In the genomic region with DNA sequence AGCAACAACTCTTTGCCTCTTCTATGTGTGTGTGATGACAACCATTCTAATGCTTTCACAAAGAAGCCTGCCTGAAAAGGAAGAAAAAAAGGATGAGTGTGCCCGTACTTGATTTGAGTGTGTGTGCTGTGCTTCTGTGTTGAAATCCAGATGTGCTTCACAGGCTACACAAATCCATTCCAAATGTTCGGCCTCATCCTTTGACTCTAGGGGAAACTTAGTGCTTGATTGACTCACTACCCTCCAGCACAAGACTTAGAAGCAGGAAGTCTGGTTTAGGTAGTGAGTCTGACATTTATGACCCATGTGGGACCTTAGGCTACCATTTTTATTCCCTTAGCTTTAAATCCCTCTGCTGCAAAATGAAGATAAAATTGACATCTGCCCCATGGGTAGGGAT, we compare ENCODE assay signal across 20 cellular contexts.
DNase-seq lines count a peak whose midpoint lies in the region; ATAC-seq and TF ChIP-seq lines count a peak whose summit lies in the region.
"Had no signal": no experiment of that assay in that cellular context is flagged by ENCODE, and none has a peak within 500 bp of the region (broad histone marks: within the 10 kb centered on the region; RNA-seq: fewer than 3 reads in every experiment).

No MANE protein-coding gene starts in this region.

- H3F3A ChIP-seq in GM23338 (replicated peaks; ENCODE audit: low read depth), result no peaks in the 10 kb centered on the region

- H3K9me2 ChIP-seq in GM23338 (ENCODE audit: insufficient read depth), result no peaks in the 10 kb centered on the region

- no peak overlapping the region for H3K4me3 ChIP-seq in AG10803 (ENCODE audit: low read length)
- no peak overlapping the region for H3K4me3 ChIP-seq in GM23338
- no peak overlapping the region for H3K4me3 ChIP-seq in epithelial cell of esophagus (ENCODE audit: low read length)
- no peak overlapping the region for H3K4me3 ChIP-seq in H7 (ENCODE audit: insufficient read depth, low read depth, low read length)
- H3K4me3 ChIP-seq: MG63, SJCRH30 had no signal

- intact Hi-C loops in activated CD8-positive, alpha-beta T cell treated with anti-CD3 and anti-CD28 coated beads for 36 hours (cut with micrococcal nuclease), result no loop called here

- peaks cover 6% of the 10 kb centered on the region; the same call in 2 of the 3 replicates for H3K4me1 Mint-ChIP-seq in GM23338
- H3K4me1 Mint-ChIP-seq in activated CD8-positive, alpha-beta T cell treated with anti-CD3 and anti-CD28 coated beads for 36 hours (ENCODE audit: low read depth), result no peaks in the 10 kb centered on the region
- no peaks in the 10 kb centered on the region for H3K4me1 Mint-ChIP-seq in naive thymus-derived CD8-positive, alpha-beta T cell
- H3K4me1 Mint-ChIP-seq: CD14-positive monocyte had no signal

- CTCF ChIA-PET in activated CD8-positive, alpha-beta T cell treated with anti-CD3 and anti-CD28 coated beads for 36 hours (lab: Charles Lee), result no interaction called here

- DNase-seq in AG10803 (ENCODE audit: low read depth) (peak; percentile 30), GM23338 (ENCODE audit: low spot score) (no peak), epithelial cell of esophagus (ENCODE audit: low read depth) (peak; percentile 30), foreskin keratinocyte (peak; percentile 7 to 38), KG1 (lab: John Stamatoyannopoulos, UW) (no peak), H7 (no peak)
- no peak for DNase-seq in activated CD8-positive, alpha-beta T cell treated with anti-CD3 and anti-CD28 coated beads for 36 hours
- DNase-seq in naive thymus-derived CD8-positive, alpha-beta T cell, result no peak
- DNase-seq: 8988T, Kasumi-1, MG63, NCI-H1048, NCI-H1417 treated with DMSO at 0.1 percent for 48 hours, NCI-H187 treated with DMSO at 0.1 percent for 48 hours, NCI-H2227 treated with DMSO at 0.1 percent for 48 hours, NCI-H510A, T-helper 1 cell had no signal

- H3K4me3 Mint-ChIP-seq in GM23338, result no peak overlapping the region
- H3K4me3 Mint-ChIP-seq in activated CD8-positive, alpha-beta T cell treated with anti-CD3 and anti-CD28 coated beads for 36 hours, result no peak overlapping the region
- no peak overlapping the region for H3K4me3 Mint-ChIP-seq in naive thymus-derived CD8-positive, alpha-beta T cell
- H3K4me3 Mint-ChIP-seq: CD14-positive monocyte had no signal

- no peak overlapping the region for H3K27ac Mint-ChIP-seq in GM23338
- H3K27ac Mint-ChIP-seq in activated CD8-positive, alpha-beta T cell treated with anti-CD3 and anti-CD28 coated beads for 36 hours, result no peak overlapping the region
- H3K27ac Mint-ChIP-seq in naive thymus-derived CD8-positive, alpha-beta T cell, result no peak overlapping the region
- H3K27ac Mint-ChIP-seq: CD14-positive monocyte had no signal

- H3K27me3 ChIP-seq in GM23338 (ENCODE audit: insufficient read depth) (no peaks in the 10 kb centered on the region), foreskin keratinocyte (no peaks in the 10 kb centered on the region), H7 (ENCODE audit: control insufficient read depth, insufficient read depth, low read length) (no peaks in the 10 kb centered on the region)
- H3K27me3 ChIP-seq: MG63, SJCRH30 had no signal

- no peaks in the 10 kb centered on the region for H3K36me3 ChIP-seq in GM23338 (ENCODE audit: insufficient read depth)
- H3K36me3 ChIP-seq in H7 (replicated peaks; ENCODE audit: control insufficient read depth, insufficient read depth, low read length), result no peaks in the 10 kb centered on the region
- H3K36me3 ChIP-seq: MG63, SJCRH30 had no signal

- 0 out of 2 replicates have a peak overlapping the region, but pooled peaks have one; percentile 19 for H2AFZ ChIP-seq in GM23338

- H3K27ac ChIP-seq in GM23338 (ENCODE audit: low read depth) (no peak overlapping the region), foreskin keratinocyte (no peak overlapping the region)
- H3K27ac ChIP-seq: SJCRH30 had no signal

- H3K36me3 Mint-ChIP-seq in GM23338 (ENCODE audit: low read depth), result no peaks in the 10 kb centered on the region
- no peaks in the 10 kb centered on the region for H3K36me3 Mint-ChIP-seq in activated CD8-positive, alpha-beta T cell treated with anti-CD3 and anti-CD28 coated beads for 36 hours (ENCODE audit: low read depth)
- no peaks in the 10 kb centered on the region for H3K36me3 Mint-ChIP-seq in naive thymus-derived CD8-positive, alpha-beta T cell
- H3K36me3 Mint-ChIP-seq: CD14-positive monocyte had no signal

- TF ChIP-seq CTCF in AG10803 (conservative IDR thresholded peaks at IDR 0.05; ENCODE audit: low read length) (no peak), GM23338 (conservative IDR thresholded peaks at IDR 0.05; ENCODE audit: low read depth in 2 of 2) (no peak), epithelial cell of esophagus (IDR thresholded peaks at IDR 0.05; ENCODE audit: insufficient read depth, low read depth, low read length, missing control alignments) (no peak), foreskin keratinocyte (conservative IDR thresholded peaks at IDR 0.05) (no peak)
- TF ChIP-seq CTCF in activated CD8-positive, alpha-beta T cell treated with anti-CD3 and anti-CD28 coated beads for 36 hours (IDR thresholded peaks at IDR 0.05), result no peak

- no peaks in the 10 kb centered on the region for H3K27me3 Mint-ChIP-seq in GM23338 (ENCODE audit: insufficient read depth, low read depth, poor library complexity)
- peaks cover 5% of the 10 kb centered on the region for H3K27me3 Mint-ChIP-seq in activated CD8-positive, alpha-beta T cell treated with anti-CD3 and anti-CD28 coated beads for 36 hours
- H3K27me3 Mint-ChIP-seq in naive thymus-derived CD8-positive, alpha-beta T cell, result peaks cover 3 to 22% (median 8%) of the 10 kb centered on the region in 5 donors

- H3K4me1 ChIP-seq in GM23338 (ENCODE audit: insufficient read depth) (no peaks in the 10 kb centered on the region), foreskin keratinocyte (no peaks in the 10 kb centered on the region)

- H3K9me3 Mint-ChIP-seq in GM23338, result no peaks in the 10 kb centered on the region
- no peaks in the 10 kb centered on the region for H3K9me3 Mint-ChIP-seq in activated CD8-positive, alpha-beta T cell treated with anti-CD3 and anti-CD28 coated beads for 36 hours
- peaks cover 0 to 5% (median 0%) of the 10 kb centered on the region in 9 donors for H3K9me3 Mint-ChIP-seq in naive thymus-derived CD8-positive, alpha-beta T cell

- H3K4me2 ChIP-seq in GM23338, result no peak overlapping the region

- H4K20me1 ChIP-seq in GM23338 (replicated peaks; ENCODE audit: insufficient read depth), result no peaks in the 10 kb centered on the region

- H3K79me2 ChIP-seq in GM23338 (replicated peaks; ENCODE audit: insufficient read depth), result no peaks in the 10 kb centered on the region

- POLR2A ChIA-PET in activated CD8-positive, alpha-beta T cell treated with anti-CD3 and anti-CD28 coated beads for 36 hours (lab: Charles Lee), result no interaction called here
- POLR2A ChIA-PET in naive thymus-derived CD8-positive, alpha-beta T cell (lab: Charles Lee), result no interaction called here

- ATAC-seq in GM23338 (no peak), foreskin keratinocyte (peak; percentile 44)
- ATAC-seq in activated CD8-positive, alpha-beta T cell treated with anti-CD3 and anti-CD28 coated beads for 36 hours, result no peak
- no peak for ATAC-seq in naive thymus-derived CD8-positive, alpha-beta T cell
- ATAC-seq: Panc1 had no signal

TF ChIP-seq in GM23338, 12 proteins besides CTCF, POLR2A, EP300 and RAD21:
- TF ChIP-seq JUNB (IDR thresholded peaks at IDR 0.05; ENCODE audit: unreplicated experiment), result no peak
- TF ChIP-seq STAT1 (IDR thresholded peaks at IDR 0.05; ENCODE audit: unreplicated experiment), result no peak

Comparison
In these comparisons a context has a peak if more than half of its experiments do, and no peak if none do; other contexts are left out.
1. DNase-seq: peak in AG10803 (single experiment), epithelial cell of esophagus (single experiment) and foreskin keratinocyte (2 of 2); none in GM23338 (single experiment), activated CD8-positive, alpha-beta T cell treated with anti-CD3 and anti-CD28 coated beads for 36 hours (single experiment), KG1 (single experiment), naive thymus-derived CD8-positive, alpha-beta T cell (0 of 10) and H7 (single experiment).